Comparison of ENCODE assay signal across 1 cellular context in genomic region chr2:20533993-20534591, GRCh38.
TF ChIP-seq lines count a peak whose summit lies in the region.

No MANE protein-coding gene starts in this region.

TF ChIP-seq in GM23338, 12 proteins besides CTCF, POLR2A, EP300 and RAD21 (continued from another document):
- TF ChIP-seq, protein P1, sequence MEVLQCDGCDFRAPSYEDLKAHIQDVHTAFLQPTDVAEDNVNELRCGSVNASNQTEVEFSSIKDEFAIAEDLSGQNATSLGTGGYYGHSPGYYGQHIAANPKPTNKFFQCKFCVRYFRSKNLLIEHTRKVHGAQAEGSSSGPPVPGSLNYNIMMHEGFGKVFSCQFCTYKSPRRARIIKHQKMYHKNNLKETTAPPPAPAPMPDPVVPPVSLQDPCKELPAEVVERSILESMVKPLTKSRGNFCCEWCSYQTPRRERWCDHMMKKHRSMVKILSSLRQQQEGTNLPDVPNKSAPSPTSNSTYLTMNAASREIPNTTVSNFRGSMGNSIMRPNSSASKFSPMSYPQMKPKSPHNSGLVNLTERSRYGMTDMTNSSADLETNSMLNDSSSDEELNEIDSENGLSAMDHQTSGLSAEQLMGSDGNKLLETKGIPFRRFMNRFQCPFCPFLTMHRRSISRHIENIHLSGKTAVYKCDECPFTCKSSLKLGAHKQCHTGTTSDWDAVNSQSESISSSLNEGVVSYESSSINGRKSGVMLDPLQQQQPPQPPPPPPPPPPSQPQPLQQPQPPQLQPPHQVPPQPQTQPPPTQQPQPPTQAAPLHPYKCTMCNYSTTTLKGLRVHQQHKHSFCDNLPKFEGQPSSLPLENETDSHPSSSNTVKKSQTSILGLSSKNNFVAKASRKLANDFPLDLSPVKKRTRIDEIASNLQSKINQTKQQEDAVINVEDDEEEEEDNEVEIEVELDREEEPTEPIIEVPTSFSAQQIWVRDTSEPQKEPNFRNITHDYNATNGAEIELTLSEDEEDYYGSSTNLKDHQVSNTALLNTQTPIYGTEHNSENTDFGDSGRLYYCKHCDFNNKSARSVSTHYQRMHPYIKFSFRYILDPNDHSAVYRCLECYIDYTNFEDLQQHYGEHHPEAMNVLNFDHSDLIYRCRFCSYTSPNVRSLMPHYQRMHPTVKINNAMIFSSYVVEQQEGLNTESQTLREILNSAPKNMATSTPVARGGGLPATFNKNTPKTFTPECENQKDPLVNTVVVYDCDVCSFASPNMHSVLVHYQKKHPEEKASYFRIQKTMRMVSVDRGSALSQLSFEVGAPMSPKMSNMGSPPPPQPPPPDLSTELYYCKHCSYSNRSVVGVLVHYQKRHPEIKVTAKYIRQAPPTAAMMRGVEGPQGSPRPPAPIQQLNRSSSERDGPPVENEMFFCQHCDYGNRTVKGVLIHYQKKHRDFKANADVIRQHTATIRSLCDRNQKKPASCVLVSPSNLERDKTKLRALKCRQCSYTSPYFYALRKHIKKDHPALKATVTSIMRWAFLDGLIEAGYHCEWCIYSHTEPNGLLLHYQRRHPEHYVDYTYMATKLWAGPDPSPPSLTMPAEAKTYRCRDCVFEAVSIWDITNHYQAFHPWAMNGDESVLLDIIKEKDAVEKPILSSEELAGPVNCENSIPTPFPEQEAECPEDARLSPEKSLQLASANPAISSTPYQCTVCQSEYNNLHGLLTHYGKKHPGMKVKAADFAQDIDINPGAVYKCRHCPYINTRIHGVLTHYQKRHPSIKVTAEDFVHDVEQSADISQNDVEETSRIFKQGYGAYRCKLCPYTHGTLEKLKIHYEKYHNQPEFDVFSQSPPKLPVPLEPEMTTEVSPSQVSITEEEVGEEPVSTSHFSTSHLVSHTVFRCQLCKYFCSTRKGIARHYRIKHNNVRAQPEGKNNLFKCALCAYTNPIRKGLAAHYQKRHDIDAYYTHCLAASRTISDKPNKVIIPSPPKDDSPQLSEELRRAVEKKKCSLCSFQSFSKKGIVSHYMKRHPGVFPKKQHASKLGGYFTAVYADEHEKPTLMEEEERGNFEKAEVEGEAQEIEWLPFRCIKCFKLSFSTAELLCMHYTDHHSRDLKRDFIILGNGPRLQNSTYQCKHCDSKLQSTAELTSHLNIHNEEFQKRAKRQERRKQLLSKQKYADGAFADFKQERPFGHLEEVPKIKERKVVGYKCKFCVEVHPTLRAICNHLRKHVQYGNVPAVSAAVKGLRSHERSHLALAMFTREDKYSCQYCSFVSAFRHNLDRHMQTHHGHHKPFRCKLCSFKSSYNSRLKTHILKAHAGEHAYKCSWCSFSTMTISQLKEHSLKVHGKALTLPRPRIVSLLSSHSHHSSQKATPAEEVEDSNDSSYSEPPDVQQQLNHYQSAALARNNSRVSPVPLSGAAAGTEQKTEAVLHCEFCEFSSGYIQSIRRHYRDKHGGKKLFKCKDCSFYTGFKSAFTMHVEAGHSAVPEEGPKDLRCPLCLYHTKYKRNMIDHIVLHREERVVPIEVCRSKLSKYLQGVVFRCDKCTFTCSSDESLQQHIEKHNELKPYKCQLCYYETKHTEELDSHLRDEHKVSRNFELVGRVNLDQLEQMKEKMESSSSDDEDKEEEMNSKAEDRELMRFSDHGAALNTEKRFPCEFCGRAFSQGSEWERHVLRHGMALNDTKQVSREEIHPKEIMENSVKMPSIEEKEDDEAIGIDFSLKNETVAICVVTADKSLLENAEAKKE (CRISPR knock-in tag; IDR thresholded peaks at IDR 0.05), result no peak
